18 cellular contexts compared by ENCODE assay signal in the genomic region with DNA sequence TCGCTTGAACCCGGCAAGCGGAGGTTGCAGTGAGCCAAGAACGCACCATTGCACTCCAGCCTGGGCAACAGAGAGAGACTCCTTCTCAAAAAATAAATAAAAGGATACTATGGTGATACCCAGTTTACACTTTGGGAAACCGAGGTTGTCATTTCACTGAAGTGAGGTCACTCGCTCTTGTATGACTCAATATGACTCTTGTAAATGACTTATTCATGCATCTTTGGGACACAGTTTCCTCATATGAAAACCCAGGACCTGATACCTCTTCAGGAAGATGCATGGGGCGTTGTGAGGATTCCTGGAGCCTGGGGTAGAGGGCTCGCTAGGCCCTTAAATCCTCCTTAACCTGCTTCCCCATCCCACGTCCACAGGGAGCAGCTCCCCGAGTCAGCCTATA. TPM values are rescaled to one million over a fixed set of nuclear protein-coding genes. Genes with fewer than 3 reads are reported as not detected.
DNase-seq lines count a peak whose midpoint lies in the region; ATAC-seq and TF ChIP-seq lines count a peak whose summit lies in the region.
"Had no signal": no experiment of that assay in that cellular context is flagged by ENCODE, and none has a peak within 500 bp of the region (broad histone marks: within the 10 kb centered on the region; RNA-seq: fewer than 3 reads in every experiment).

No MANE protein-coding gene starts in this region.

- peaks cover 56% of the 10 kb centered on the region for H4K20me1 ChIP-seq in IMR-90 (ENCODE audit: insufficient read depth, low read length)

- no peak overlapping the region for H2BK20ac ChIP-seq in IMR-90 (ENCODE audit: low read depth, low read length)

- H3K27ac Mint-ChIP-seq in activated naive CD4-positive, alpha-beta T cell treated with anti-CD3 and anti-CD28 coated beads for 36 hours, result no peak overlapping the region

- H2BK120ac ChIP-seq in IMR-90 (ENCODE audit: low read depth, low read length), result no peak overlapping the region

- no peak for TF ChIP-seq POLR2A in IMR-90 (IDR thresholded peaks at IDR 0.05; ENCODE audit: low read depth, low read length)

- H3K9ac ChIP-seq in IMR-90 (ENCODE audit: low read depth, low read length), result no peak overlapping the region

- CTCF ChIA-PET in IMR-90 (lab: Yijun Ruan, JAX), result no interaction called here
- CTCF ChIA-PET in activated naive CD4-positive, alpha-beta T cell treated with anti-CD3 and anti-CD28 coated beads for 36 hours (lab: Charles Lee), result no interaction called here

- H3K79me1 ChIP-seq in IMR-90 (ENCODE audit: low read depth in 1 of 2, low read length in 2 of 2), result peaks cover 24 to 74% of the 10 kb centered on the region in 2 experiments; a peak in 3 of 4 replicates

- H4K5ac ChIP-seq in IMR-90 (ENCODE audit: low read depth, low read length), result no peak overlapping the region

- no peak overlapping the region for H3K4me3 Mint-ChIP-seq in activated naive CD4-positive, alpha-beta T cell treated with anti-CD3 and anti-CD28 coated beads for 36 hours
- H3K4me3 Mint-ChIP-seq: H9 had no signal

- intact Hi-C loops in IMR-90 (cut with micrococcal nuclease), result no loop called here
- intact Hi-C loops in activated naive CD4-positive, alpha-beta T cell treated with anti-CD3 and anti-CD28 coated beads for 36 hours (cut with micrococcal nuclease), result loop anchor here (10.0 kb wide), 1 partner anchor 476 kb away; no protein-coding TSS in a partner anchor
- intact Hi-C loops in left lung (cut with DNase I), result no loop called here

- H2AK5ac ChIP-seq in IMR-90 (ENCODE audit: low read depth, low read length), result no peak overlapping the region

- dilution Hi-C loops in IMR-90 (cut with HindIII; ENCODE audit: low sequenced_read_pairs, unreplicated experiment), result no loop called here

- no peak overlapping the region for H3K18ac ChIP-seq in IMR-90 (ENCODE audit: low read depth, low read length)

- H3K4me2 ChIP-seq in IMR-90 (ENCODE audit: low read depth, low read length), result no peak overlapping the region
- H3K4me2 ChIP-seq: A549 had no signal

- POLR2A ChIA-PET in IMR-90 (lab: Charles Lee; ENCODE audit: unreplicated experiment), result no interaction called here

- peaks cover 32% of the 10 kb centered on the region for H3K4me1 Mint-ChIP-seq in activated naive CD4-positive, alpha-beta T cell treated with anti-CD3 and anti-CD28 coated beads for 36 hours (ENCODE audit: low read depth)

- H3K4ac ChIP-seq in IMR-90 (ENCODE audit: low read depth, low read length), result no peak overlapping the region

- H4K8ac ChIP-seq in IMR-90 (ENCODE audit: low read depth in 2 of 2, low read length in 2 of 2), result no peak overlapping the region

- TF ChIP-seq CTCF in IMR-90 (conservative IDR thresholded peaks at IDR 0.05; ENCODE audit: low read depth, low read length) (no peak), left lung (IDR thresholded peaks at IDR 0.05) (no peak)

- no peak overlapping the region for H4K91ac ChIP-seq in IMR-90 (ENCODE audit: insufficient read depth, low read depth, low read length)

- WGBS in IMR-90 (ENCODE audit: extremely low coverage in 2 of 2, insufficient read length in 1 of 2), 2 experiments, result 73% methylated on average over 3 of the region's 10 CpGs; no CpG with 5 or more reads in 1 of the 2 experiments

- no peak overlapping the region for H3K14ac ChIP-seq in IMR-90 (replicated peaks; ENCODE audit: low read depth, low read length)

- H3K9me3 ChIP-seq in IMR-90 (ENCODE audit: control insufficient read depth, insufficient read depth, low read length) (no peaks in the 10 kb centered on the region), left lung (no peaks in the 10 kb centered on the region)
- H3K9me3 ChIP-seq: A549, BE2C had no signal

- H2AFZ ChIP-seq in IMR-90 (replicated peaks; ENCODE audit: low read length, poor library complexity), result no peak overlapping the region

- H3K27me3 Mint-ChIP-seq in activated naive CD4-positive, alpha-beta T cell treated with anti-CD3 and anti-CD28 coated beads for 36 hours (ENCODE audit: low read depth), result no peaks in the 10 kb centered on the region

- in situ Hi-C loops in IMR-90 (cut with MboI; ENCODE audit: low sequenced_read_pairs), result no loop called here

- no peak overlapping the region for H2BK15ac ChIP-seq in IMR-90 (ENCODE audit: low read depth, low read length)

- DNase-seq in EL (peak; percentile 39), IMR-90 (peak; percentile 59), epidermal melanocyte (ENCODE audit: insufficient read length, low spot score) (peak; percentile 3), left lung (no peak)
- DNase-seq in activated naive CD4-positive, alpha-beta T cell treated with anti-CD3 and anti-CD28 coated beads for 36 hours, result no peak
- DNase-seq in activated CD8-positive, alpha-beta memory T cell treated with anti-CD3 and anti-CD28 coated beads, Interleukin-2, amount 50 U/mL, for 4 hours, result no peak
- DNase-seq: BE2C; CD4-positive, alpha-beta memory T cell; DMS79; GDM1; GOT3; H9; Karpas-422 had no signal

- H3K9me3 Mint-ChIP-seq in activated naive CD4-positive, alpha-beta T cell treated with anti-CD3 and anti-CD28 coated beads for 36 hours, result no peaks in the 10 kb centered on the region
- H3K9me3 Mint-ChIP-seq: CD4-positive, alpha-beta memory T cell; H9 had no signal

- H3K27me3 ChIP-seq in IMR-90 (ENCODE audit: control insufficient read depth, insufficient read depth, low read length) (no peaks in the 10 kb centered on the region), left lung (no peaks in the 10 kb centered on the region)
- H3K27me3 ChIP-seq: BE2C had no signal

- H3K27ac ChIP-seq in IMR-90 (ENCODE audit: insufficient read depth, low read length) (no peak overlapping the region), left lung (no peak overlapping the region)
- H3K27ac ChIP-seq: A549, C4-2B, HL-60 had no signal

- peaks cover 65% of the 10 kb centered on the region for H3K36me3 Mint-ChIP-seq in activated naive CD4-positive, alpha-beta T cell treated with anti-CD3 and anti-CD28 coated beads for 36 hours (ENCODE audit: low read depth)

- peaks cover 24% of the 10 kb centered on the region for H3K9me1 ChIP-seq in IMR-90 (ENCODE audit: insufficient read depth, low read length)

- no TSS peak for BruUV-seq in IMR-90 (replicated peaks; lab: Mats Ljungman, UMichigan)

- no peak overlapping the region for H2AK9ac ChIP-seq in IMR-90 (replicated peaks; ENCODE audit: low read depth, low read length, poor library complexity)

- no peak overlapping the region for H3K56ac ChIP-seq in IMR-90 (ENCODE audit: extremely low read depth, insufficient read depth, low read length)

- H3K4me3 ChIP-seq in IMR-90 (ENCODE audit: insufficient read depth, low read depth, low read length) (no peak overlapping the region), left lung (no peak overlapping the region)
- H3K4me3 ChIP-seq: A549, K562 had no signal

- H3K23ac ChIP-seq in IMR-90 (ENCODE audit: low read depth, low read length), result no peak overlapping the region

- H2BK5ac ChIP-seq in IMR-90 (ENCODE audit: low read depth, low read length, poor library complexity, severe bottlenecking), result no peak overlapping the region

- no peak for ATAC-seq in IMR-90 (ENCODE audit: low read depth)
- no peak for ATAC-seq in GM18867 (IDR thresholded peaks at IDR 0.05; ENCODE audit: unreplicated experiment)
- no peak for ATAC-seq in left lung
- ATAC-seq: A549, K562 had no signal

- H3K36me3 ChIP-seq in IMR-90 (ENCODE audit: control insufficient read depth, insufficient read depth, low read length), result peaks cover 53% of the 10 kb centered on the region
- H3K36me3 ChIP-seq in left lung, result peaks cover 0 to 77% of the 10 kb centered on the region in 2 donors

- no peak for TF ChIP-seq RAD21 in IMR-90 (IDR thresholded peaks at IDR 0.05; ENCODE audit: low read length)

- H3K4me1 ChIP-seq in IMR-90 (ENCODE audit: control insufficient read depth, insufficient read depth, low read length) (peaks cover 12% of the 10 kb centered on the region), left lung (peaks cover 13 to 23% of the 10 kb centered on the region in 2 donors)
- H3K4me1 ChIP-seq: BE2C had no signal

TF ChIP-seq in IMR-90, 13 proteins besides CTCF, POLR2A, EP300 and RAD21:
- no peak for TF ChIP-seq BHLHE40 (IDR thresholded peaks at IDR 0.05; ENCODE audit: low read depth, low read length)
- peak; percentile 16; the same call in 1 of the 2 replicates for TF ChIP-seq CEBPB (IDR thresholded peaks at IDR 0.05; ENCODE audit: low read depth, low read length)
TF ChIP-seq in IMR-90: peak in this region for 1.

RNA-seq across cellular contexts. Expression of a gene that starts 4.5 kb away (rescaled TPM):
- total RNA-seq in IMR-90 (2012; rRNA removed), result 502 and 644 TPM in 2 replicates
- polyA plus RNA-seq in IMR-90 (2012; rRNA removed), result 475 and 538 TPM in 2 replicates
- 171 and 501 TPM in 2 replicates for polyA plus RNA-seq in IMR-90 (2012; cell fraction: cytosol; rRNA removed)
- polyA plus RNA-seq in IMR-90 (2012; cell fraction: nucleus; rRNA removed; ENCODE audit: low replicate concordance), result 160 and 200 TPM in 2 replicates
- total RNA-seq in activated naive CD4-positive, alpha-beta T cell treated with anti-CD3 and anti-CD28 coated beads for 36 hours, result 100 to 1,000 TPM; 194 to 204 TPM
- 100 to 1,000 TPM; 140 to 173 TPM for total RNA-seq in left lung

RNA-seq across cellular contexts. Expression of a gene that starts 9.0 kb away (rescaled TPM):
- under 0.01 TPM in 1 of 2 replicates, not detected in the other for total RNA-seq in IMR-90 (2012; rRNA removed)
- 0.65 and 0.99 TPM in 2 replicates for polyA plus RNA-seq in IMR-90 (2012; rRNA removed)
- 0.75 and 0.95 TPM in 2 replicates for polyA plus RNA-seq in IMR-90 (2012; cell fraction: cytosol; rRNA removed)
- 1.5 and 2.8 TPM in 2 replicates for polyA plus RNA-seq in IMR-90 (2012; cell fraction: nucleus; rRNA removed; ENCODE audit: low replicate concordance)
- under 1 TPM; 0.26 to 0.40 TPM for total RNA-seq in activated naive CD4-positive, alpha-beta T cell treated with anti-CD3 and anti-CD28 coated beads for 36 hours
- total RNA-seq in left lung, result under 1 TPM; 0.34 to 0.52 TPM
- polyA plus RNA-seq: CD4-positive, alpha-beta memory T cell had no signal

RNA-seq across cellular contexts. Expression of a gene that starts 9.6 kb away (rescaled TPM):
- total RNA-seq in IMR-90 (2012; rRNA removed), result 0.56 and 0.90 TPM in 2 replicates
- polyA plus RNA-seq in IMR-90 (2012; rRNA removed), result 6.3 and 7.9 TPM in 2 replicates
- 2.4 and 2.8 TPM in 2 replicates for polyA plus RNA-seq in IMR-90 (2012; cell fraction: cytosol; rRNA removed)
- 22.6 and 23.9 TPM in 2 replicates for polyA plus RNA-seq in IMR-90 (2012; cell fraction: nucleus; rRNA removed; ENCODE audit: low replicate concordance)
- total RNA-seq in activated naive CD4-positive, alpha-beta T cell treated with anti-CD3 and anti-CD28 coated beads for 36 hours, result 1 to 10 TPM; 1.6 to 1.7 TPM
- 1 to 10 TPM in 1 of 2 donors, under 1 TPM in 1; 0.93 to 1.9 TPM for total RNA-seq in left lung

RNA-seq across cellular contexts. Expression of a gene that starts 24.0 kb away (rescaled TPM):
- total RNA-seq in IMR-90 (2012; rRNA removed) (3.6 and 4.2 TPM in 2 replicates), left lung (10 to 100 TPM; 13.8 to 17.3 TPM)
- 17.9 and 20.8 TPM in 2 replicates for polyA plus RNA-seq in IMR-90 (2012; rRNA removed)
- polyA plus RNA-seq in IMR-90 (2012; cell fraction: cytosol; rRNA removed), result 23.6 and 30.4 TPM in 2 replicates
- 52.8 and 101 TPM in 2 replicates for polyA plus RNA-seq in IMR-90 (2012; cell fraction: nucleus; rRNA removed; ENCODE audit: low replicate concordance)
- total RNA-seq in activated naive CD4-positive, alpha-beta T cell treated with anti-CD3 and anti-CD28 coated beads for 36 hours, result 10 to 100 TPM; 21.5 to 27.0 TPM

RNA-seq across cellular contexts. Expression of a gene that starts 43.2 kb away (rescaled TPM):
- 0.18 TPM in 1 of 2 replicates, not detected in the other for total RNA-seq in IMR-90 (2012; rRNA removed)
- polyA plus RNA-seq in IMR-90 (2012; rRNA removed), result 0.16 and 0.34 TPM in 2 replicates
- 0.08 and 0.21 TPM in 2 replicates for polyA plus RNA-seq in IMR-90 (2012; cell fraction: cytosol; rRNA removed)
- polyA plus RNA-seq in IMR-90 (2012; cell fraction: nucleus; rRNA removed; ENCODE audit: low replicate concordance), result 1.1 and 1.9 TPM in 2 replicates
- total RNA-seq in activated naive CD4-positive, alpha-beta T cell treated with anti-CD3 and anti-CD28 coated beads for 36 hours, result 1 to 10 TPM; 2.5 to 2.7 TPM
- total RNA-seq in left lung, result 1 to 10 TPM; 7.6 to 9.6 TPM

Comparison
In these comparisons a context has a peak if more than half of its experiments do, and no peak if none do; other contexts are left out.
1. DNase-seq: peak in EL (single experiment), IMR-90 (single experiment) and epidermal melanocyte (single experiment); none in activated naive CD4-positive, alpha-beta T cell treated with anti-CD3 and anti-CD28 coated beads for 36 hours (single experiment), left lung (0 of 2) and activated CD8-positive, alpha-beta memory T cell treated with anti-CD3 and anti-CD28 coated beads, Interleukin-2, amount 50 U/mL, for 4 hours (single experiment).